In the genomic region with DNA sequence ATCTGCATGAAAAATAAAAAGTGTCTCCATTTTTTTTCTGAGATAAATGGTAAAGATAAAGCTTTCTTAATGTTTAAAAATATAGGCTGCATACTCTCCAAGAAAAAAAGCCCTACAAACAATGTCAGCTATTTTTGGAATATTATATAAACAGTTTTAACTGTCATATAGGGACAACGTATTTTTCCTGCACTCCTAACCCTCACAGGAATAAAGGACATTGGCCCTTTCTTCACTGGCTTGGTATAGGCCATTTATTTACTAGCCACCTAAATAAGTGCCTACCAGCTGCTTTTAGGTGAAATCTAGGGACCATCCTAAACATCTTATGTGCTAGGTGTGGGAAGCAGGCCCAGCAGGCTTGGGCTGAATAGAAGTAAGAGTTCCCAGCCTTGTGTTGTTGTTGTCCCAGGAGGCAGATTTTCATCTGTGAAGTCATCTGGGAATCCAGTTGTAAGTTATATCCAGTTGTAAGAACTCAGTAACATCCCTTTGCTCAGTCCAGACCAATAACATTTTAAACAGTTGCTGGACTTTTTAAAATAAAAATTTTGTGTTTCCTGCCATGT, we compare ENCODE assay signal across 11 cellular contexts. TPM values are rescaled to one million over a fixed set of nuclear protein-coding genes. Genes with fewer than 3 reads are reported as not detected.
DNase-seq lines count a peak whose midpoint lies in the region; ATAC-seq and TF ChIP-seq lines count a peak whose summit lies in the region.
"Had no signal": no experiment of that assay in that cellular context is flagged by ENCODE, and none has a peak within 500 bp of the region (broad histone marks: within the 10 kb centered on the region; RNA-seq: fewer than 3 reads in every experiment).

No MANE protein-coding gene starts in this region.

- H3K27ac ChIP-seq in RWPE2 (ENCODE audit: poor library complexity, severe bottlenecking) (peak overlapping the region; percentile 77), esophagus squamous epithelium (peak overlapping the region; percentile 75 to 87 (median 78)), rectal smooth muscle tissue (ENCODE audit: low read depth, low read length) (peak overlapping the region; percentile 81)

- H3K36me3 Mint-ChIP-seq in CD14-positive monocyte, result peaks cover 28 to 38% of the 10 kb centered on the region in 2 donors

- no peak for DNase-seq in CD14-positive monocyte (ENCODE audit: low spot score)
- no peak for DNase-seq in RWPE2 (ENCODE audit: low spot score)
- DNase-seq in esophagus squamous epithelium (lab: John Stamatoyannopoulos, UW), result no peak
- DNase-seq in NCI-H2227 treated with DMSO at 0.1 percent for 48 hours (lab: John Stamatoyannopoulos, UW), result no peak
- DNase-seq in cerebellum (ENCODE audit: low spot score), result no peak
- DNase-seq: activated CD8-positive, alpha-beta memory T cell treated with anti-CD3 and anti-CD28 coated beads, Interleukin-2, amount 50 U/mL, for 4 hours; islet precursor cell; NCI-H2107 had no signal

- peaks cover 43% of the 10 kb centered on the region for H3K4me1 ChIP-seq in RWPE2 (ENCODE audit: insufficient read depth, poor library complexity, severe bottlenecking)
- H3K4me1 ChIP-seq in esophagus squamous epithelium, result peaks cover 56 to 98% (median 64%) of the 10 kb centered on the region in 3 donors
- peaks cover 68% of the 10 kb centered on the region for H3K4me1 ChIP-seq in rectal smooth muscle tissue (ENCODE audit: control insufficient read depth, insufficient read depth, low read length)

- intact Hi-C loops in CD14-positive monocyte (cut with micrococcal nuclease), result no loop called here
- intact Hi-C loops in esophagus squamous epithelium (cut with DNase I), result no loop called here

- H3K27me3 Mint-ChIP-seq in CD14-positive monocyte (ENCODE audit: low read depth in 3 of 3), result peaks cover 0 to 3% (median 3%) of the 10 kb centered on the region in 3 donors

- no peak overlapping the region for H3K4me3 ChIP-seq in RWPE2 (ENCODE audit: severe bottlenecking)
- peak overlapping the region in 1 of 4 donors; percentile 21 for H3K4me3 ChIP-seq in esophagus squamous epithelium
- no peak overlapping the region for H3K4me3 ChIP-seq in rectal smooth muscle tissue (ENCODE audit: low read length)

- no peaks in the 10 kb centered on the region for H3K9me3 ChIP-seq in RWPE2 (ENCODE audit: severe bottlenecking)
- H3K9me3 ChIP-seq in esophagus squamous epithelium, result no peaks in the 10 kb centered on the region

- H3K9ac ChIP-seq in rectal smooth muscle tissue (ENCODE audit: low read length), result no peak overlapping the region

- H3K36me3 ChIP-seq in RWPE2 (ENCODE audit: low read depth) (peaks cover 17% of the 10 kb centered on the region; the same call in 1 of the 2 replicates), esophagus squamous epithelium (peaks cover 0 to 10% (median 0%) of the 10 kb centered on the region in 3 donors), rectal smooth muscle tissue (ENCODE audit: control insufficient read depth, insufficient read depth, low read length) (peaks cover 6% of the 10 kb centered on the region)

- 23 to 29% methylated on average over 1 of the region's 1 CpG for WGBS in esophagus squamous epithelium, 2 donors

- TF ChIP-seq CTCF in CD14-positive monocyte (IDR thresholded peaks at IDR 0.05) (no peak), RWPE2 (IDR thresholded peaks at IDR 0.05; ENCODE audit: poor library complexity, severe bottlenecking) (no peak), esophagus squamous epithelium (IDR thresholded peaks at IDR 0.05) (no peak)

- no peaks in the 10 kb centered on the region for H3K9me3 Mint-ChIP-seq in CD14-positive monocyte

- peaks cover 74% of the 10 kb centered on the region for H3K4me1 Mint-ChIP-seq in CD14-positive monocyte

- no peak for ATAC-seq in RWPE2 (ENCODE audit: low read depth)
- ATAC-seq in HG03159 (IDR thresholded peaks at IDR 0.05; ENCODE audit: unreplicated experiment), result no peak
- no peak for ATAC-seq in GM18861 (IDR thresholded peaks at IDR 0.05; ENCODE audit: unreplicated experiment)

- H3K4me3 Mint-ChIP-seq in CD14-positive monocyte, result no peak overlapping the region

- H3K27me3 ChIP-seq in RWPE2 (ENCODE audit: insufficient read depth, poor library complexity, severe bottlenecking) (no peaks in the 10 kb centered on the region), esophagus squamous epithelium (no peaks in the 10 kb centered on the region), rectal smooth muscle tissue (ENCODE audit: control insufficient read depth, insufficient read depth, low read length) (no peaks in the 10 kb centered on the region)

- peak overlapping the region; percentile 84 to 94 (median 89) for H3K27ac Mint-ChIP-seq in CD14-positive monocyte

- TF ChIP-seq POLR2A in esophagus squamous epithelium (IDR thresholded peaks at IDR 0.05), result no peak

RNA-seq across cellular contexts. Expression of a gene that starts 21.3 kb away (rescaled TPM):
- 10 to 100 TPM; 15.4 to 17.5 TPM for polyA plus RNA-seq in CD14-positive monocyte
- 10 to 100 TPM; 30.3 to 80.7 (median 34.3) TPM for total RNA-seq in esophagus squamous epithelium
- total RNA-seq in cerebellum, result 51.9 TPM
